Comparison of ENCODE assay signal across 2 cellular contexts in the genomic region with DNA sequence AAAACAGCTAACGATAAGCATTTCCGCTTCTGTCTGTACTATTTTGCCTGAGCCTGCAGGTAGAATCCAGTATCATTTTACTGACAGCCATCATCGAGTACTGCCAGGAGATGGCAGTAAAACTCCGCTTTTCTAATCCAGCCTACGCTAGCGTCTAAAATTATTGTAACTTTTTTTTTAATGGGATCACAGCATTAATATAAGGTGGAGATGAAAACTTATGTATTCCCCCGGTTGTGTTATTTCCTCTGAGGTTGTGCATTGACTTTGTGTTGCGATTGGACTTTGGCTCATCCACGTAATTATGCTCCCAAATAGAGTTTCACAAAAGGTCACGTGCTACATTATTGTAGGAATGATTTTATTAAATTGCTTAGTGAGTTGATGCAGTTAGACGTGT.
TF ChIP-seq lines count a peak whose summit lies in the region.

No MANE protein-coding gene starts in this region.

TF ChIP-seq in K562, 482 proteins besides CTCF, POLR2A, EP300 and RAD21 (continued from another document and continues in another):
- TF ChIP-seq, protein P1, sequence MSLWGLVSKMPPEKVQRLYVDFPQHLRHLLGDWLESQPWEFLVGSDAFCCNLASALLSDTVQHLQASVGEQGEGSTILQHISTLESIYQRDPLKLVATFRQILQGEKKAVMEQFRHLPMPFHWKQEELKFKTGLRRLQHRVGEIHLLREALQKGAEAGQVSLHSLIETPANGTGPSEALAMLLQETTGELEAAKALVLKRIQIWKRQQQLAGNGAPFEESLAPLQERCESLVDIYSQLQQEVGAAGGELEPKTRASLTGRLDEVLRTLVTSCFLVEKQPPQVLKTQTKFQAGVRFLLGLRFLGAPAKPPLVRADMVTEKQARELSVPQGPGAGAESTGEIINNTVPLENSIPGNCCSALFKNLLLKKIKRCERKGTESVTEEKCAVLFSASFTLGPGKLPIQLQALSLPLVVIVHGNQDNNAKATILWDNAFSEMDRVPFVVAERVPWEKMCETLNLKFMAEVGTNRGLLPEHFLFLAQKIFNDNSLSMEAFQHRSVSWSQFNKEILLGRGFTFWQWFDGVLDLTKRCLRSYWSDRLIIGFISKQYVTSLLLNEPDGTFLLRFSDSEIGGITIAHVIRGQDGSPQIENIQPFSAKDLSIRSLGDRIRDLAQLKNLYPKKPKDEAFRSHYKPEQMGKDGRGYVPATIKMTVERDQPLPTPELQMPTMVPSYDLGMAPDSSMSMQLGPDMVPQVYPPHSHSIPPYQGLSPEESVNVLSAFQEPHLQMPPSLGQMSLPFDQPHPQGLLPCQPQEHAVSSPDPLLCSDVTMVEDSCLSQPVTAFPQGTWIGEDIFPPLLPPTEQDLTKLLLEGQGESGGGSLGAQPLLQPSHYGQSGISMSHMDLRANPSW (CRISPR knock-in tag; IDR thresholded peaks at IDR 0.05): no peak
- no peak for TF ChIP-seq ZNF224 (CRISPR knock-in tag; IDR thresholded peaks at IDR 0.05)
- no peak for TF ChIP-seq JUND (IDR thresholded peaks at IDR 0.05; ENCODE audit: borderline replicate concordance, low read depth, low read length)
- no peak for TF ChIP-seq JUND (tag; IDR thresholded peaks at IDR 0.05; ENCODE audit: borderline replicate concordance, low read depth, low read length)
- TF ChIP-seq THRAP3 (IDR thresholded peaks at IDR 0.05; ENCODE audit: borderline replicate concordance): no peak
- no peak for TF ChIP-seq ZBTB2 (IDR thresholded peaks at IDR 0.05)
- no peak for TF ChIP-seq NFIC (IDR thresholded peaks at IDR 0.05)
- no peak for TF ChIP-seq MYC (IDR thresholded peaks at IDR 0.05; ENCODE audit: low read depth, low read length)
- TF ChIP-seq MYC (CRISPR knock-in tag; IDR thresholded peaks at IDR 0.05; ENCODE audit: borderline replicate concordance, low read depth): no peak
- TF ChIP-seq, protein P2, sequence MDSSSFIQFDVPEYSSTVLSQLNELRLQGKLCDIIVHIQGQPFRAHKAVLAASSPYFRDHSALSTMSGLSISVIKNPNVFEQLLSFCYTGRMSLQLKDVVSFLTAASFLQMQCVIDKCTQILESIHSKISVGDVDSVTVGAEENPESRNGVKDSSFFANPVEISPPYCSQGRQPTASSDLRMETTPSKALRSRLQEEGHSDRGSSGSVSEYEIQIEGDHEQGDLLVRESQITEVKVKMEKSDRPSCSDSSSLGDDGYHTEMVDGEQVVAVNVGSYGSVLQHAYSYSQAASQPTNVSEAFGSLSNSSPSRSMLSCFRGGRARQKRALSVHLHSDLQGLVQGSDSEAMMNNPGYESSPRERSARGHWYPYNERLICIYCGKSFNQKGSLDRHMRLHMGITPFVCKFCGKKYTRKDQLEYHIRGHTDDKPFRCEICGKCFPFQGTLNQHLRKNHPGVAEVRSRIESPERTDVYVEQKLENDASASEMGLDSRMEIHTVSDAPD (CRISPR knock-in tag; IDR thresholded peaks at IDR 0.05): no peak
- no peak for TF ChIP-seq MTA2 (IDR thresholded peaks at IDR 0.05; ENCODE audit: low read depth)
- peak; percentile 71 for TF ChIP-seq PKNOX1 (IDR thresholded peaks at IDR 0.05)
- TF ChIP-seq, protein P3, sequence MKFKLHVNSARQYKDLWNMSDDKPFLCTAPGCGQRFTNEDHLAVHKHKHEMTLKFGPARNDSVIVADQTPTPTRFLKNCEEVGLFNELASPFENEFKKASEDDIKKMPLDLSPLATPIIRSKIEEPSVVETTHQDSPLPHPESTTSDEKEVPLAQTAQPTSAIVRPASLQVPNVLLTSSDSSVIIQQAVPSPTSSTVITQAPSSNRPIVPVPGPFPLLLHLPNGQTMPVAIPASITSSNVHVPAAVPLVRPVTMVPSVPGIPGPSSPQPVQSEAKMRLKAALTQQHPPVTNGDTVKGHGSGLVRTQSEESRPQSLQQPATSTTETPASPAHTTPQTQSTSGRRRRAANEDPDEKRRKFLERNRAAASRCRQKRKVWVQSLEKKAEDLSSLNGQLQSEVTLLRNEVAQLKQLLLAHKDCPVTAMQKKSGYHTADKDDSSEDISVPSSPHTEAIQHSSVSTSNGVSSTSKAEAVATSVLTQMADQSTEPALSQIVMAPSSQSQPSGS (CRISPR knock-in tag; IDR thresholded peaks at IDR 0.05): no peak
- TF ChIP-seq GABPB2 (CRISPR knock-in tag; conservative IDR thresholded peaks at IDR 0.05): no peak
- no peak for TF ChIP-seq PTRF (tag; IDR thresholded peaks at IDR 0.05)
- no peak for TF ChIP-seq ATF3 (IDR thresholded peaks at IDR 0.05)
- no peak for TF ChIP-seq ATF3 (CRISPR knock-in tag; conservative IDR thresholded peaks at IDR 0.05)
- no peak for TF ChIP-seq ZNF124 (CRISPR knock-in tag; IDR thresholded peaks at IDR 0.05)
- no peak for TF ChIP-seq RB1 (IDR thresholded peaks at IDR 0.05; ENCODE audit: low read depth)

TF ChIP-seq in liver, 16 proteins besides CTCF, POLR2A, EP300 and RAD21 (continued from another document):
- TF ChIP-seq ATF3 (IDR thresholded peaks at IDR 0.05): no peak
- no peak for TF ChIP-seq FOXA1 (IDR thresholded peaks at IDR 0.05)
- no peak for TF ChIP-seq EGR1 (IDR thresholded peaks at IDR 0.05; ENCODE audit: low read depth in 2 of 2)
- TF ChIP-seq HNF4G (IDR thresholded peaks at IDR 0.05): peak; percentile 22
- peak; percentile 24 for TF ChIP-seq YY1 (IDR thresholded peaks at IDR 0.05)
- no peak for TF ChIP-seq JUND (IDR thresholded peaks at IDR 0.05)
- peak; percentile 46 to 51 for TF ChIP-seq HNF4A (conservative IDR thresholded peaks at IDR 0.05)
- no peak for TF ChIP-seq FOXA2 (IDR thresholded peaks at IDR 0.05)
- TF ChIP-seq NR2F2 (IDR thresholded peaks at IDR 0.05): no peak
- no peak for TF ChIP-seq GABPA (IDR thresholded peaks at IDR 0.05 in 1 of 2, conservative IDR thresholded peaks at IDR 0.05 in 1 of 2)
- TF ChIP-seq TAF1 (conservative IDR thresholded peaks at IDR 0.05): no peak
TF ChIP-seq in liver: peak in this region for 3.
